In the genomic region with DNA sequence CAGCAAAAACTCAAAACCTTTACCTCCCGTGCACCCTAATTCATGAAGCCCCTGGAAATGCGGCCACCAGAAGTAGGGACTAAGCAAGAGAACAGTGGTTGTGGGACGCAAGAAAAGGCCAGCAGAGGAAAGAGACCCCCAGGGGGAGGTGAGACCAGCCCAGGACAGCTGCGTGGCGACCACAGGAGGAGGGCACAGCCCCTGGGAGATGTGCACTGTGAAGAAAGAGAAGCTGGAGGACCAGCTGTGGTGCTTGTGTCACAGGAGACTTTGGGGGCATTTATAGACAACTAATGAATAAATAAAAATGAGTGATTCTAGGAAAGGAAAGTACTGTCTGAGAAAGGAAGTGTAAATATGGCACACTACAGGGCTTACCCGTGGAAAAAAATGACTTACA, we compare ENCODE assay signal across 16 cellular contexts.
DNase-seq lines count a peak whose midpoint lies in the region; ATAC-seq and TF ChIP-seq lines count a peak whose summit lies in the region.
"Had no signal": no experiment of that assay in that cellular context is flagged by ENCODE, and none has a peak within 500 bp of the region (broad histone marks: within the 10 kb centered on the region; RNA-seq: fewer than 3 reads in every experiment).

No MANE protein-coding gene starts in this region.

- no peaks in the 10 kb centered on the region for H3K27me3 ChIP-seq in right atrium auricular region
- no peaks in the 10 kb centered on the region for H3K27me3 ChIP-seq in right cardiac atrium (ENCODE audit: control insufficient read depth, insufficient read depth)
- no peaks in the 10 kb centered on the region for H3K27me3 ChIP-seq in colonic mucosa
- H3K27me3 ChIP-seq in neural progenitor cell: no peaks in the 10 kb centered on the region

- no peak for ATAC-seq in right cardiac atrium
- ATAC-seq in activated naive CD8-positive, alpha-beta T cell treated with anti-CD3 and anti-CD28 coated beads, Interleukin-2, amount 50 U/mL, for 24 hours: no peak
- ATAC-seq in GM18505 (IDR thresholded peaks at IDR 0.05; ENCODE audit: unreplicated experiment): no peak
- ATAC-seq: GM23338 had no signal

- 88% methylated on average over 6 of the region's 6 CpGs for WGBS in right cardiac atrium

- no peaks in the 10 kb centered on the region for H3K36me3 Mint-ChIP-seq in neural progenitor cell
- no peaks in the 10 kb centered on the region for H3K36me3 Mint-ChIP-seq in activated naive CD8-positive, alpha-beta T cell treated with anti-CD3 and anti-CD28 coated beads, Interleukin-2, amount 50 U/mL, for 24 hours (ENCODE audit: low read depth)
- H3K36me3 Mint-ChIP-seq: CD4-positive, alpha-beta memory T cell had no signal

- intact Hi-C loops in right cardiac atrium (cut with DNase I) (no loop called here), colonic mucosa (cut with DNase I) (no loop called here)

- no peaks in the 10 kb centered on the region for H3K36me3 ChIP-seq in right atrium auricular region
- H3K36me3 ChIP-seq in colonic mucosa: no peaks in the 10 kb centered on the region
- no peaks in the 10 kb centered on the region for H3K36me3 ChIP-seq in neural progenitor cell

- no peak for TF ChIP-seq POLR2A in GM18505 (IDR thresholded peaks at IDR 0.05; ENCODE audit: borderline replicate concordance, extremely low read depth, insufficient read depth, insufficient read length)

- H3K4me3 ChIP-seq in right atrium auricular region: no peak overlapping the region
- no peak overlapping the region for H3K4me3 ChIP-seq in right cardiac atrium (ENCODE audit: low read length)
- H3K4me3 ChIP-seq in colonic mucosa: no peak overlapping the region
- no peak overlapping the region for H3K4me3 ChIP-seq in neural progenitor cell
- H3K4me3 ChIP-seq: GM23338 had no signal

- H3K27ac ChIP-seq in right atrium auricular region: no peak overlapping the region
- H3K27ac ChIP-seq in right cardiac atrium (ENCODE audit: low read length): no peak overlapping the region
- no peak overlapping the region for H3K27ac ChIP-seq in colonic mucosa
- no peak overlapping the region for H3K27ac ChIP-seq in neural progenitor cell
- H3K27ac ChIP-seq: C4-2B had no signal

- H3K9me3 ChIP-seq in right atrium auricular region (no peaks in the 10 kb centered on the region), right cardiac atrium (ENCODE audit: control insufficient read depth, low read length) (no peaks in the 10 kb centered on the region), colonic mucosa (no peaks in the 10 kb centered on the region), neural progenitor cell (ENCODE audit: low read depth) (no peaks in the 10 kb centered on the region)

- H3K4me2 ChIP-seq in neural progenitor cell: no peak overlapping the region
- H3K4me2 ChIP-seq: GM23338 had no signal

- no peaks in the 10 kb centered on the region for H3K9me3 Mint-ChIP-seq in neural progenitor cell
- H3K9me3 Mint-ChIP-seq in activated naive CD8-positive, alpha-beta T cell treated with anti-CD3 and anti-CD28 coated beads, Interleukin-2, amount 50 U/mL, for 24 hours: no peaks in the 10 kb centered on the region

- peak overlapping the region; percentile 79 for H3K27ac Mint-ChIP-seq in neural progenitor cell
- no peak overlapping the region for H3K27ac Mint-ChIP-seq in activated naive CD8-positive, alpha-beta T cell treated with anti-CD3 and anti-CD28 coated beads, Interleukin-2, amount 50 U/mL, for 24 hours
- H3K27ac Mint-ChIP-seq: CD4-positive, alpha-beta memory T cell; GM23338 had no signal

- DNase-seq in right atrium auricular region (ENCODE audit: low spot score) (peak; percentile 28), right cardiac atrium (no peak), colonic mucosa (peak; percentile 5), neural progenitor cell (ENCODE audit: low spot score) (no peak), amygdala (lab: John Stamatoyannopoulos, UW) (no peak), DMS53 treated with DMSO at 0.1 percent for 48 hours (lab: John Stamatoyannopoulos, UW; ENCODE audit: unreplicated experiment) (no peak)
- no peak for DNase-seq in activated naive CD8-positive, alpha-beta T cell treated with anti-CD3 and anti-CD28 coated beads, Interleukin-2, amount 50 U/mL, for 24 hours
- DNase-seq: ACHN; CD4-positive, alpha-beta memory T cell; COR-L47; GF-D8; H7; IMR-90 had no signal

- H3K4me1 ChIP-seq in right atrium auricular region (no peaks in the 10 kb centered on the region), right cardiac atrium (ENCODE audit: control insufficient read depth, insufficient read depth, low read length) (no peaks in the 10 kb centered on the region), colonic mucosa (no peaks in the 10 kb centered on the region), neural progenitor cell (peaks cover 9% of the 10 kb centered on the region)

- H3K9ac ChIP-seq in colonic mucosa (ENCODE audit: low read depth in 2 of 2, low read length in 2 of 2): no peak overlapping the region
- no peak overlapping the region for H3K9ac ChIP-seq in neural progenitor cell

- H3K27me3 Mint-ChIP-seq in neural progenitor cell (ENCODE audit: insufficient read depth, low read depth): peaks cover 4% of the 10 kb centered on the region
- no peaks in the 10 kb centered on the region for H3K27me3 Mint-ChIP-seq in activated naive CD8-positive, alpha-beta T cell treated with anti-CD3 and anti-CD28 coated beads, Interleukin-2, amount 50 U/mL, for 24 hours
- H3K27me3 Mint-ChIP-seq: CD4-positive, alpha-beta memory T cell had no signal

- H2AFZ ChIP-seq in neural progenitor cell (replicated peaks): no peak overlapping the region
- H2AFZ ChIP-seq: GM23338 had no signal

- H4K20me1 ChIP-seq in neural progenitor cell (ENCODE audit: low read depth): no peaks in the 10 kb centered on the region

- TF ChIP-seq CTCF in right atrium auricular region (IDR thresholded peaks at IDR 0.05) (no peak), colonic mucosa (IDR thresholded peaks at IDR 0.05) (no peak), neural progenitor cell (IDR thresholded peaks at IDR 0.05) (no peak)

- peaks cover 10% of the 10 kb centered on the region for H3F3A ChIP-seq in neural progenitor cell (ENCODE audit: low read depth)

- H3K79me2 ChIP-seq in neural progenitor cell (ENCODE audit: low read depth): no peaks in the 10 kb centered on the region

- peaks cover 11% of the 10 kb centered on the region for H3K4me1 Mint-ChIP-seq in neural progenitor cell
- H3K4me1 Mint-ChIP-seq in activated naive CD8-positive, alpha-beta T cell treated with anti-CD3 and anti-CD28 coated beads, Interleukin-2, amount 50 U/mL, for 24 hours: no peaks in the 10 kb centered on the region
- H3K4me1 Mint-ChIP-seq: CD4-positive, alpha-beta memory T cell had no signal

- H3K4me3 Mint-ChIP-seq in neural progenitor cell: no peak overlapping the region
- H3K4me3 Mint-ChIP-seq in activated naive CD8-positive, alpha-beta T cell treated with anti-CD3 and anti-CD28 coated beads, Interleukin-2, amount 50 U/mL, for 24 hours: no peak overlapping the region
- H3K4me3 Mint-ChIP-seq: CD4-positive, alpha-beta memory T cell; GM23338 had no signal

Comparison
In these comparisons a context has a peak if more than half of its experiments do, and no peak if none do; other contexts are left out.
1. DNase-seq: peak in right atrium auricular region (single experiment) and colonic mucosa (single experiment); none in right cardiac atrium (0 of 3), neural progenitor cell (single experiment), activated naive CD8-positive, alpha-beta T cell treated with anti-CD3 and anti-CD28 coated beads, Interleukin-2, amount 50 U/mL, for 24 hours (single experiment), amygdala (0 of 56) and DMS53 treated with DMSO at 0.1 percent for 48 hours (single experiment).